Comparison of ENCODE assay signal across 1 cellular context in the genomic region with DNA sequence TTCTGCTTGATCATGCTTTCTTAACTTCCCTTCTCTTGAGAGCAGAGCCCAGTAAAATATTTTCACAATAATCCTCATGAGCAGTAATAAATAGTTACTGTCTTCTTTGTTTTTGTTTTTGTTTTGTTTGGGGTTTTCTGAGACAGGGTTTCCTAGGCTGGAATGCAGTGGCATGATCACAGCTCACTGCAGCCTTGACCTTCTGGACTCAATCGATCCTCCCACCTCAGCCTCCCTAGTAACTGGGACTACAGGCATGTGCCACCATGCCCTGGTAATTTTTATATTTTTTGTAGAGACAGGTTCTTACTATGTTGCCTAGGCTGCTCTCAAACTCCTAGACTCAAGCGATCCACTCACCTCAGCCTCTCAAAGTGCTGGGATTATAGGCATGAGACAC.
TF ChIP-seq lines count a peak whose summit lies in the region.

No MANE protein-coding gene starts in this region.

TF ChIP-seq in HepG2, 621 proteins besides CTCF, POLR2A, EP300 and RAD21 (continued from another document):
- TF ChIP-seq, protein P1, sequence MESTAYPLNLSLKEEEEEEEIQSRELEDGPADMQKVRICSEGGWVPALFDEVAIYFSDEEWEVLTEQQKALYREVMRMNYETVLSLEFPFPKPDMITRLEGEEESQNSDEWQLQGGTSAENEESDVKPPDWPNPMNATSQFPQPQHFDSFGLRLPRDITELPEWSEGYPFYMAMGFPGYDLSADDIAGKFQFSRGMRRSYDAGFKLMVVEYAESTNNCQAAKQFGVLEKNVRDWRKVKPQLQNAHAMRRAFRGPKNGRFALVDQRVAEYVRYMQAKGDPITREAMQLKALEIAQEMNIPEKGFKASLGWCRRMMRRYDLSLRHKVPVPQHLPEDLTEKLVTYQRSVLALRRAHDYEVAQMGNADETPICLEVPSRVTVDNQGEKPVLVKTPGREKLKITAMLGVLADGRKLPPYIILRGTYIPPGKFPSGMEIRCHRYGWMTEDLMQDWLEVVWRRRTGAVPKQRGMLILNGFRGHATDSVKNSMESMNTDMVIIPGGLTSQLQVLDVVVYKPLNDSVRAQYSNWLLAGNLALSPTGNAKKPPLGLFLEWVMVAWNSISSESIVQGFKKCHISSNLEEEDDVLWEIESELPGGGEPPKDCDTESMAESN (CRISPR knock-in tag; conservative IDR thresholded peaks at IDR 0.05): no peak
- TF ChIP-seq KDM2A (CRISPR knock-in tag; IDR thresholded peaks at IDR 0.05; ENCODE audit: borderline replicate concordance, low read depth): no peak
- TF ChIP-seq MATR3 (CRISPR knock-in tag; IDR thresholded peaks at IDR 0.05): no peak
- TF ChIP-seq BHLHE40 (IDR thresholded peaks at IDR 0.05; ENCODE audit: low read length): 0 out of 2 replicates have a peak, but pooled peaks have one; percentile 30
- no peak for TF ChIP-seq HDAC1 (CRISPR knock-in tag; IDR thresholded peaks at IDR 0.05)
- TF ChIP-seq LBX2 (CRISPR knock-in tag; IDR thresholded peaks at IDR 0.05; ENCODE audit: borderline replicate concordance): no peak
- no peak for TF ChIP-seq NCOA5 (CRISPR knock-in tag; IDR thresholded peaks at IDR 0.05)
- peak; percentile 83; the same call in 1 of the 2 replicates for TF ChIP-seq ZNF460 (CRISPR knock-in tag; IDR thresholded peaks at IDR 0.05; ENCODE audit: borderline replicate concordance)
- 0 out of 2 replicates have a peak, but pooled peaks have one; percentile 14 for TF ChIP-seq RARA (CRISPR knock-in tag; IDR thresholded peaks at IDR 0.05)
- TF ChIP-seq NR2F6 (IDR thresholded peaks at IDR 0.05): peak; percentile 13; the same call in 1 of the 2 replicates
- no peak for TF ChIP-seq NR2F6 (CRISPR knock-in tag; IDR thresholded peaks at IDR 0.05)
- TF ChIP-seq SP140L (CRISPR knock-in tag; IDR thresholded peaks at IDR 0.05; ENCODE audit: borderline replicate concordance): no peak
- no peak for TF ChIP-seq BATF2 (CRISPR knock-in tag; IDR thresholded peaks at IDR 0.05)
- no peak for TF ChIP-seq ZNF543 (CRISPR knock-in tag; IDR thresholded peaks at IDR 0.05)
- TF ChIP-seq TEAD3 (CRISPR knock-in tag; optimal IDR thresholded peaks at IDR 0.05; ENCODE audit: borderline replicate concordance): peak; percentile 77
- TF ChIP-seq ONECUT2 (CRISPR knock-in tag; IDR thresholded peaks at IDR 0.05): peak; percentile 84
- peak; percentile 34; the same call in 1 of the 2 replicates for TF ChIP-seq SALL1 (CRISPR knock-in tag; IDR thresholded peaks at IDR 0.05)
- no peak for TF ChIP-seq ARID2 (CRISPR knock-in tag; IDR thresholded peaks at IDR 0.05; ENCODE audit: borderline replicate concordance)
- no peak for TF ChIP-seq NCOA2 (CRISPR knock-in tag; IDR thresholded peaks at IDR 0.05)
- no peak for TF ChIP-seq ZNF768 (CRISPR knock-in tag; IDR thresholded peaks at IDR 0.05)
- TF ChIP-seq ZBTB40 (IDR thresholded peaks at IDR 0.05): no peak
- no peak for TF ChIP-seq ZBTB40 (CRISPR knock-in tag; IDR thresholded peaks at IDR 0.05)
- no peak for TF ChIP-seq FOXP1 (IDR thresholded peaks at IDR 0.05)
- peak; percentile 65 for TF ChIP-seq FOXP1 (CRISPR knock-in tag; IDR thresholded peaks at IDR 0.05)
- peak; percentile 84 for TF ChIP-seq ZNF770 (CRISPR knock-in tag; IDR thresholded peaks at IDR 0.05)
- no peak for TF ChIP-seq ZNF44 (CRISPR knock-in tag; IDR thresholded peaks at IDR 0.05)
